ENCODE assay signal across 8 cellular contexts in genomic region chr18:11849845-11850747, GRCh38. TPM values are rescaled to one million over a fixed set of nuclear protein-coding genes. Genes with fewer than 3 reads are reported as not detected.
DNase-seq lines count a peak whose midpoint lies in the region; ATAC-seq lines count a peak whose summit lies in the region.

No MANE protein-coding gene starts in this region.

- DNase-seq in ELR (ENCODE audit: low read depth), result peak; percentile 91
- DNase-seq in NCI-H2029 treated with DMSO at 0.1 percent for 48 hours (lab: John Stamatoyannopoulos, UW), result peak; percentile 10
- DNase-seq in activated CD4-positive, alpha-beta T cell treated with anti-CD3 and anti-CD28 coated beads for 1 hour, result peak; percentile 41
- DNase-seq in cerebellum (ENCODE audit: low spot score), result peak; percentile 53
- DNase-seq in left kidney (ENCODE audit: low read depth, low spot score), result peak; percentile 80
- DNase-seq in stimulated activated CD4-positive, alpha-beta T cell treated with anti-CD3 and anti-CD28 coated beads, Interleukin-15, amount 100 ng/mL, for 48 hours (ENCODE audit: low read depth in 2 of 2), result peak; percentile 10 to 25
- no peak for DNase-seq in epidermal melanocyte (ENCODE audit: insufficient read length, low spot score)

- ATAC-seq in HG03354 (IDR thresholded peaks at IDR 0.05; ENCODE audit: poor library complexity, severe bottlenecking, unreplicated experiment), result no peak

RNA-seq across cellular contexts. Expression of gene CHMP1B, which starts 1.1 kb away (rescaled TPM):
- 32.2 TPM for total RNA-seq in cerebellum

RNA-seq across cellular contexts. Expression of gene MPPE1, which starts 58.0 kb away (rescaled TPM):
- 21.6 TPM for total RNA-seq in cerebellum
